Comparison of ENCODE assay signal across 21 cellular contexts in the genomic region with DNA sequence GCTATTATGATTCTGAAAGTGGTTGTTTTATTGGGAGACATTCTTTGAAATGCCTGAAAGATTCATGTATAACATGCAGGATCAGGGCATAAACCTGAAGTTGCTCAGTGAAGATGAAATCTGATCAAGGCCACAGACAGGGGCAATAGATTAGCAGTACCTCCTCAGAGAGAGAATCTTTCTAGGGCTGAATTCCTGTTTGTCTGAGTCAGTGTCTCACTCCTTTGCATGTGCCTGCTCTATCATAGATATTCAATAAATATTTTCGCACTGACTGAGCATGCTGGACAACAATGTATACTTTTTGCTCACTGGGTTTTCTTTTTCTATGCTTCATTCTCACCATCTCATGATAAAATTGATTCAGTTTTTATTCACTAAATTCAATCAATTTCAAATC. TPM values are rescaled to one million over a fixed set of nuclear protein-coding genes. Genes with fewer than 3 reads are reported as not detected.
DNase-seq lines count a peak whose midpoint lies in the region; ATAC-seq, FAIRE-seq and TF ChIP-seq lines count a peak whose summit lies in the region.
"Had no signal": no experiment of that assay in that cellular context is flagged by ENCODE, and none has a peak within 500 bp of the region (broad histone marks: within the 10 kb centered on the region; RNA-seq: fewer than 3 reads in every experiment).

No MANE protein-coding gene starts in this region.

- POLR2A ChIA-PET in RWPE1 (lab: Yijun Ruan, JAX; ENCODE audit: low non-redundant PET) = no interaction called here

- TF ChIP-seq CTCF in RWPE1 (conservative IDR thresholded peaks at IDR 0.05; ENCODE audit: low read depth) = no peak
- TF ChIP-seq CTCF in choroid plexus epithelial cell (conservative IDR thresholded peaks at IDR 0.05; ENCODE audit: low read depth, low read length) = no peak

- no peak for ATAC-seq in GM21529 (IDR thresholded peaks at IDR 0.05; ENCODE audit: unreplicated experiment)
- ATAC-seq: esophagus mucosa, left cardiac atrium had no signal

- CTCF ChIA-PET in RWPE1 (lab: Yijun Ruan, JAX) = interaction anchor here (0.6 kb wide), 1 partner anchor 196 kb away, joined by 3 read pairs; no protein-coding TSS in a partner anchor

- no peak for FAIRE-seq in GM12891 (lab: Jason Lieb, UNC)
- FAIRE-seq: GM18507 had no signal

- no peak overlapping the region for H3K4me3 ChIP-seq in choroid plexus epithelial cell (ENCODE audit: low read depth, low read length)
- H3K4me3 ChIP-seq: BLaER1 treated with 17β-estradiol and CSF1 and Interleukin-3, amounts not matched to agents 10 nM and 100 nM; dorsolateral prefrontal cortex; HAP-1; tibial artery had no signal

- DNase-seq in GM03348 (ENCODE audit: low spot score) (peak; percentile 70), RWPE1 (ENCODE audit: low spot score) (peak; percentile 15), choroid plexus epithelial cell (ENCODE audit: low read depth) (peak; percentile 57), non-pigmented ciliary epithelial cell (ENCODE audit: low read depth) (peak; percentile 34), HK-2 (ENCODE audit: unreplicated experiment) (no peak), GM12891 (ENCODE audit: insufficient read length, low spot score) (no peak), D341Med (ENCODE audit: low spot score) (no peak)
- DNase-seq: activated CD4-positive, alpha-beta T cell treated with anti-CD3 and anti-CD28 coated beads, Interleukin-2, amount 10 ng/mL, durations not matched to agents 24 days and 14 days; activated CD8-positive, alpha-beta memory T cell treated with anti-CD3 and anti-CD28 coated beads, Interleukin-2, amount 50 U/mL, for 48 hours; activated gamma-delta T cell; aorta; dorsolateral prefrontal cortex; left cardiac atrium; NCI-H187 treated with DMSO at 0.1 percent for 48 hours; stimulated activated naive CD4-positive, alpha-beta T cell; tibial artery had no signal

- no peak overlapping the region for H3K27ac ChIP-seq in RWPE1
- H3K27ac ChIP-seq: BLaER1 treated with 17β-estradiol and CSF1 and Interleukin-3, amounts not matched to agents 10 nM and 100 nM; dorsolateral prefrontal cortex; tibial artery had no signal

- no peak for TF ChIP-seq POLR2A in GM12891 (IDR thresholded peaks at IDR 0.05; ENCODE audit: low read depth, low read length)

TF ChIP-seq in GM12891, 5 proteins besides CTCF, POLR2A, EP300 and RAD21:
- TF ChIP-seq TAF1 (IDR thresholded peaks at IDR 0.05; ENCODE audit: low read depth, low read length) (no peak), POLR2AphosphoS5 (IDR thresholded peaks at IDR 0.05; ENCODE audit: low read depth, low read length) (no peak), SPI1 (IDR thresholded peaks at IDR 0.05; ENCODE audit: low read depth, low read length) (no peak), PAX5 (IDR thresholded peaks at IDR 0.05; ENCODE audit: insufficient read depth, low read length, severe bottlenecking) (no peak), POU2F2 (IDR thresholded peaks at IDR 0.05; ENCODE audit: low read depth, low read length) (no peak)
TF ChIP-seq in GM12891: peak in this region for 0.

RNA-seq across cellular contexts. Expression of gene PFN2, which starts 49.8 kb away (rescaled TPM):
- 2.6 TPM for polyA plus RNA-seq in GM12891 (2012; ENCODE audit: low read depth, missing spikeins)

Comparison
In these comparisons a context has a peak if more than half of its experiments do, and no peak if none do; other contexts are left out.
1. DNase-seq: peak in GM03348 (single experiment), RWPE1 (single experiment), choroid plexus epithelial cell (single experiment) and non-pigmented ciliary epithelial cell (single experiment); none in HK-2 (single experiment), GM12891 (single experiment) and D341Med (single experiment).